In genomic region chr3:37788965-37789364, GRCh38 we compare ENCODE assay signal across 8 cellular contexts.
A peak's percentile ranks its signal among the peaks of the same experiment; 100 is the strongest.
DNase-seq lines count a peak whose midpoint lies in the region; ATAC-seq, FAIRE-seq and TF ChIP-seq lines count a peak whose summit lies in the region.
"Not testable (repeated sequence)": the region's sequence is repeated elsewhere in the genome, so short reads cannot be mapped to it uniquely, and the experiment has no call there.

No MANE protein-coding gene starts in this region.

- H3K9me2 ChIP-seq in MM.1S (replicated peaks; ENCODE audit: insufficient read depth, low read length), result not testable (repeated sequence)

- H3K27me3 ChIP-seq in MM.1S (replicated peaks; ENCODE audit: insufficient read depth, low read length); naive thymus-derived CD4-positive, alpha-beta T cell (ENCODE audit: control insufficient read depth in 2 of 2, insufficient read depth in 2 of 2, low read length in 2 of 2); upper lobe of right lung: not testable (repeated sequence)

- peak overlapping the region; percentile 31 for H3K4me2 ChIP-seq in MM.1S (ENCODE audit: low read depth, low read length)

- H3K27me3 Mint-ChIP-seq in T-helper 1 cell treated with Interleukin-12 subunit alpha and Interleukin-12 subunit beta and Interleukin-4 antibody, amounts not matched to agents 30 μg/mL and 1 μg/mL, for 36 hours (ENCODE audit: low read depth); activated T-cell treated with anti-CD3 and anti-CD28 coated beads, Interleukin-2, amount 50 U/mL, for 4 hours (ENCODE audit: low read depth); activated naive CD4-positive, alpha-beta T cell treated with anti-CD3 and anti-CD28 coated beads, Interleukin-2, amount 50 U/mL, for 24 hours; naive thymus-derived CD4-positive, alpha-beta T cell: not testable (repeated sequence)

- H3K79me2 ChIP-seq in MM.1S (ENCODE audit: low read length), result not testable (repeated sequence)

- DNase-seq in ACHN, result peak; percentile 5
- not testable (repeated sequence) for DNase-seq in MM.1S; activated T-cell treated with anti-CD3 and anti-CD28 coated beads, Interleukin-2, amount 50 U/mL, for 4 hours; frontal cortex (ENCODE audit: low spot score in 2 of 2); naive thymus-derived CD4-positive, alpha-beta T cell; upper lobe of right lung

- H3K4me3 ChIP-seq in MM.1S (ENCODE audit: low read length), result 0 out of 2 replicates have a peak overlapping the region, but pooled peaks have one; percentile 8
- not testable (repeated sequence) for H3K4me3 ChIP-seq in naive thymus-derived CD4-positive, alpha-beta T cell (ENCODE audit: low read length); upper lobe of right lung

- H4K20me1 ChIP-seq in MM.1S (ENCODE audit: insufficient read depth, low read length), result not testable (repeated sequence)

- FAIRE-seq in frontal cortex (lab: Jason Lieb, UNC), result peak; percentile 72

- peak overlapping the region; percentile 33 for H3K4me3 Mint-ChIP-seq in T-helper 1 cell treated with Interleukin-12 subunit alpha and Interleukin-12 subunit beta and Interleukin-4 antibody, amounts not matched to agents 30 μg/mL and 1 μg/mL, for 36 hours
- peak overlapping the region; percentile 5 for H3K4me3 Mint-ChIP-seq in activated T-cell treated with anti-CD3 and anti-CD28 coated beads, Interleukin-2, amount 50 U/mL, for 4 hours
- H3K4me3 Mint-ChIP-seq in activated naive CD4-positive, alpha-beta T cell treated with anti-CD3 and anti-CD28 coated beads, Interleukin-2, amount 50 U/mL, for 24 hours, result peak overlapping the region; percentile 56
- peak overlapping the region; percentile 6 to 82 (median 64) for H3K4me3 Mint-ChIP-seq in naive thymus-derived CD4-positive, alpha-beta T cell

- not testable (repeated sequence) for H3K9me3 Mint-ChIP-seq in T-helper 1 cell treated with Interleukin-12 subunit alpha and Interleukin-12 subunit beta and Interleukin-4 antibody, amounts not matched to agents 30 μg/mL and 1 μg/mL, for 36 hours; activated T-cell treated with anti-CD3 and anti-CD28 coated beads, Interleukin-2, amount 50 U/mL, for 4 hours; activated naive CD4-positive, alpha-beta T cell treated with anti-CD3 and anti-CD28 coated beads, Interleukin-2, amount 50 U/mL, for 24 hours; naive thymus-derived CD4-positive, alpha-beta T cell

- POLR2A ChIA-PET in naive thymus-derived CD4-positive, alpha-beta T cell (lab: Charles Lee), result not testable (repeated sequence)

- H3K4me1 ChIP-seq in MM.1S (ENCODE audit: low read length); naive thymus-derived CD4-positive, alpha-beta T cell (ENCODE audit: control insufficient read depth in 2 of 2, insufficient read depth in 2 of 2, low read length in 2 of 2): not testable (repeated sequence)
- H3K4me1 ChIP-seq in upper lobe of right lung, result peaks cover 17% of the 10 kb centered on the region

- not testable (repeated sequence) for H3K36me3 ChIP-seq in MM.1S (replicated peaks; ENCODE audit: insufficient read depth, low read length); naive thymus-derived CD4-positive, alpha-beta T cell (ENCODE audit: control insufficient read depth in 2 of 3, insufficient read depth in 3 of 3, low read length in 3 of 3); upper lobe of right lung

- H3K4me1 Mint-ChIP-seq in T-helper 1 cell treated with Interleukin-12 subunit alpha and Interleukin-12 subunit beta and Interleukin-4 antibody, amounts not matched to agents 30 μg/mL and 1 μg/mL, for 36 hours (ENCODE audit: low read depth), result not testable (repeated sequence)
- peaks cover 13% of the 10 kb centered on the region for H3K4me1 Mint-ChIP-seq in activated T-cell treated with anti-CD3 and anti-CD28 coated beads, Interleukin-2, amount 50 U/mL, for 4 hours (ENCODE audit: low read depth)
- H3K4me1 Mint-ChIP-seq in activated naive CD4-positive, alpha-beta T cell treated with anti-CD3 and anti-CD28 coated beads, Interleukin-2, amount 50 U/mL, for 24 hours, result peaks cover 24% of the 10 kb centered on the region
- peaks cover 6 to 29% (median 22%) of the 10 kb centered on the region in 7 donors for H3K4me1 Mint-ChIP-seq in naive thymus-derived CD4-positive, alpha-beta T cell

- H3K27ac ChIP-seq in MM.1S (ENCODE audit: low read length); naive thymus-derived CD4-positive, alpha-beta T cell (ENCODE audit: low read depth, low read length): not testable (repeated sequence)
- H3K27ac ChIP-seq in upper lobe of right lung, result peak overlapping the region; percentile 12

- CTCF ChIA-PET in naive thymus-derived CD4-positive, alpha-beta T cell (lab: Charles Lee), result not testable (repeated sequence)

- not testable (repeated sequence) for H3K27ac Mint-ChIP-seq in T-helper 1 cell treated with Interleukin-12 subunit alpha and Interleukin-12 subunit beta and Interleukin-4 antibody, amounts not matched to agents 30 μg/mL and 1 μg/mL, for 36 hours; activated naive CD4-positive, alpha-beta T cell treated with anti-CD3 and anti-CD28 coated beads, Interleukin-2, amount 50 U/mL, for 24 hours
- H3K27ac Mint-ChIP-seq in naive thymus-derived CD4-positive, alpha-beta T cell, result peak overlapping the region in 3 of 9 donors; percentile 44 to 53 (median 48)

- not testable (repeated sequence) for H2AFZ ChIP-seq in MM.1S (ENCODE audit: low read length)

- not testable (repeated sequence) for ATAC-seq in activated T-cell treated with anti-CD3 and anti-CD28 coated beads, Interleukin-2, amount 50 U/mL, for 4 hours; naive thymus-derived CD4-positive, alpha-beta T cell; upper lobe of right lung

- not testable (repeated sequence) for TF ChIP-seq CTCF in MM.1S (IDR thresholded peaks at IDR 0.05; ENCODE audit: low read length); upper lobe of right lung (IDR thresholded peaks at IDR 0.05)

- not testable (repeated sequence) for H3K36me3 Mint-ChIP-seq in T-helper 1 cell treated with Interleukin-12 subunit alpha and Interleukin-12 subunit beta and Interleukin-4 antibody, amounts not matched to agents 30 μg/mL and 1 μg/mL, for 36 hours (ENCODE audit: low read depth); activated T-cell treated with anti-CD3 and anti-CD28 coated beads, Interleukin-2, amount 50 U/mL, for 4 hours (ENCODE audit: insufficient read depth); activated naive CD4-positive, alpha-beta T cell treated with anti-CD3 and anti-CD28 coated beads, Interleukin-2, amount 50 U/mL, for 24 hours; naive thymus-derived CD4-positive, alpha-beta T cell

- not testable (repeated sequence) for H3K9ac ChIP-seq in MM.1S (ENCODE audit: low read length)

- H3K9me3 ChIP-seq in MM.1S (replicated peaks; ENCODE audit: insufficient read depth, low read length); naive thymus-derived CD4-positive, alpha-beta T cell (ENCODE audit: control insufficient read depth in 2 of 3, low read length in 3 of 3); upper lobe of right lung: not testable (repeated sequence)

- not testable (repeated sequence) for H3F3A ChIP-seq in MM.1S (ENCODE audit: insufficient read depth, low read length)

- in situ Hi-C loops in ACHN (cut with HindIII; ENCODE audit: low pct_ligation_motif_present, low pct_unique_long_range_greater_than_20kb, low sequenced_read_pairs), result not testable (repeated sequence)

- intact Hi-C loops in naive thymus-derived CD4-positive, alpha-beta T cell (cut with micrococcal nuclease); upper lobe of right lung (cut with DNase I): not testable (repeated sequence)

Comparison
In these comparisons a context has a peak if more than half of its experiments do, and no peak if none do; other contexts are left out.
1. H3K4me3 Mint-ChIP-seq: peak in every context shown above with its lines; median percentile 64 in naive thymus-derived CD4-positive, alpha-beta T cell; 56 in activated naive CD4-positive, alpha-beta T cell treated with anti-CD3 and anti-CD28 coated beads, Interleukin-2, amount 50 U/mL, for 24 hours; 33 in T-helper 1 cell treated with Interleukin-12 subunit alpha and Interleukin-12 subunit beta and Interleukin-4 antibody, amounts not matched to agents 30 μg/mL and 1 μg/mL, for 36 hours; 5 in activated T-cell treated with anti-CD3 and anti-CD28 coated beads, Interleukin-2, amount 50 U/mL, for 4 hours.